ENCODE assay signal across 16 cellular contexts in genomic region chr12:3795800-3796133, GRCh38.
"Had no signal": no experiment of that assay in that cellular context is flagged by ENCODE, and none has a peak within 500 bp of the region (broad histone marks: within the 10 kb centered on the region; RNA-seq: fewer than 3 reads in every experiment).

No MANE protein-coding gene starts in this region.

- H3K9me3 ChIP-seq: adrenal gland, MG63, Peyer's patch, SJSA1 had no signal

- DNase-seq: activated CD4-positive, alpha-beta T cell treated with anti-CD3 and anti-CD28 coated beads for 4 hours; activated CD8-positive, alpha-beta memory T cell treated with anti-CD3 and anti-CD28 coated beads, Interleukin-2, amount 50 U/mL, for 4 hours; activated CD8-positive, alpha-beta T cell treated with anti-CD3 and anti-CD28 coated beads for 36 hours; activated naive CD4-positive, alpha-beta T cell treated with anti-CD3 and anti-CD28 coated beads, Interleukin-2, amount 50 U/mL, for 16 hours; activated naive CD8-positive, alpha-beta T cell treated with anti-CD3 and anti-CD28 coated beads, Interleukin-2, amount 10 ng/mL, durations not matched to agents 7 days and 5 days; adrenal gland; anterior cingulate cortex; caudate nucleus; MG63; NCI-H82; NK-92 treated with Interleukin-12 subunit alpha and Interleukin-12 subunit beta, amount 100 ng/mL, for 24 hours; Peyer's patch; SHP77; T-helper 17 cell; T1000 had no signal

- H3K36me3 ChIP-seq: adrenal gland, MG63, Peyer's patch, SJSA1 had no signal

- H3K4me1 ChIP-seq: Peyer's patch, SJSA1 had no signal

- H3K27me3 ChIP-seq: adrenal gland, MG63, Peyer's patch, SJSA1 had no signal

- H3K27ac ChIP-seq: adrenal gland, Peyer's patch, SJSA1 had no signal

- H3K4me3 ChIP-seq: adrenal gland, MG63, Peyer's patch, SJSA1 had no signal
